ENCODE assay signal across 21 cellular contexts in the genomic region with DNA sequence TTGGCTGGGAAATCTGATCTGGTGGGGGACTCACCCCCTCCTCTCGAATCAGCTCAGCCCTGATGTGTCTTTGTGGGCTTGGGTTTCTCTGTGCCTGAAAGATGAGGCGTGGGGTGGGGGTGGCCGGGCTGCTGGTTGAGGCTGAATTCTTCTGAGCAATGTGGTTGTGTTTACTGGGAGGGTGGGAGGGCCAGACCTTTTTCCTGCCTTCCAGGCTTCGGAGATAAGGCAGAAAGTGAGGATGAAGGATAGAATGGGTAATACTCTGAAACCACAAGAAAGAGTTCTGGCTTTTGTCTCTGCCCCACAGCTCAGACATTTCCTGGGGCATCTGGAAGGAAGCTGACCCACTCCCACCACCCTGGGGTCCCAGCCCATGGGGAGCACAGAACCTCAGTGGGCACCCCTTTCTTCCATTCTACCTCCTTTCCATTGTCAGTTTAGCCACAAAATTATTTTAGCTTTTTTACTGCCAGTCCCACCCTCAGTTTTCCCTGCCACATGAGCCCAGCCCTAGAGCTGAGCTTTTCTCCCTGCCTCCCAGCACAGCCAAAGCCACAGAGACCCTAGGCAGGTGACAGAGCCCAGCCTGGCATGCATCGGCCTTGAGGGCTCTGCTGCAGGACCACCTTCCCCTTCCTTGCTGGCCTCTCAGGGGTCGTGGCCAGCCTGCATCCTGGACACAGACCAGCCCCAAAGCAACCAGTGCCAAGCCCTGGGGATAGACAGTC. TPM values are rescaled to one million over a fixed set of nuclear protein-coding genes. Genes with fewer than 3 reads are reported as not detected.
DNase-seq lines count a peak whose midpoint lies in the region; ATAC-seq, FAIRE-seq and TF ChIP-seq lines count a peak whose summit lies in the region.
"Had no signal": no experiment of that assay in that cellular context is flagged by ENCODE, and none has a peak within 500 bp of the region (broad histone marks: within the 10 kb centered on the region; RNA-seq: fewer than 3 reads in every experiment).

No MANE protein-coding gene starts in this region.

- H3K9ac ChIP-seq in GM12878 (ENCODE audit: control insufficient read depth, insufficient read depth, low read length), result no peak overlapping the region
- H3K9ac ChIP-seq: parathyroid adenoma had no signal

- peak; percentile 15; the same call in 1 of the 2 replicates for TF ChIP-seq POLR2A in GM12878 (IDR thresholded peaks at IDR 0.05; ENCODE audit: low read depth, low read length)

- no peak for TF ChIP-seq CTCF in GM12878 (IDR thresholded peaks at IDR 0.05 in 2 of 3, conservative IDR thresholded peaks at IDR 0.05 in 1 of 3; ENCODE audit: control insufficient read depth in 2 of 3, extremely low read depth in 1 of 3, insufficient read depth in 1 of 3, low read depth in 3 of 3, low read length in 3 of 3)
- no peak for TF ChIP-seq CTCF in nephron (IDR thresholded peaks at IDR 0.05; ENCODE audit: unreplicated experiment in 3 of 3)
- no peak for TF ChIP-seq CTCF in lower lobe of right lung (IDR thresholded peaks at IDR 0.05)

- H3K4me2 ChIP-seq in GM12878 (ENCODE audit: control insufficient read depth, insufficient read depth), result no peak overlapping the region

- BruUV-seq in GM12878 (replicated peaks; lab: Mats Ljungman, UMichigan), result no TSS peak

- no peaks in the 10 kb centered on the region for H3K9me3 Mint-ChIP-seq in nephron
- H3K9me3 Mint-ChIP-seq: activated CD4-positive, alpha-beta memory T cell treated with anti-CD3 and anti-CD28 coated beads, Interleukin-2, amount 10 ng/mL, durations not matched to agents 7 days and 5 days; CD4-positive, CD25-positive, alpha-beta regulatory T cell; natural killer cell had no signal

- no peak for TF ChIP-seq EP300 in GM12878 (IDR thresholded peaks at IDR 0.05; ENCODE audit: borderline replicate concordance in 1 of 2, control insufficient read depth in 1 of 2, low read depth in 2 of 2, low read length in 2 of 2)

- no peaks in the 10 kb centered on the region for H3K4me1 ChIP-seq in GM12878 (ENCODE audit: control insufficient read depth, insufficient read depth, low read length)
- H3K4me1 ChIP-seq in lower lobe of right lung, result peaks cover 3% of the 10 kb centered on the region

- H3K36me3 Mint-ChIP-seq in nephron (ENCODE audit: low read depth), result peaks cover 50% of the 10 kb centered on the region

- no peaks in the 10 kb centered on the region for H3K79me2 ChIP-seq in GM12878 (ENCODE audit: control insufficient read depth, insufficient read depth, low read length)
- H3K79me2 ChIP-seq: parathyroid adenoma had no signal

- H3K4me3 ChIP-seq in GM12878 (no peak overlapping the region), lower lobe of right lung (no peak overlapping the region)
- H3K4me3 ChIP-seq: sigmoid colon, uterus had no signal

- no peak overlapping the region for H2AFZ ChIP-seq in GM12878 (ENCODE audit: control insufficient read depth, low read depth, low read length)
- H2AFZ ChIP-seq: parathyroid adenoma had no signal

- CTCF ChIA-PET in GM12878 (lab: Yijun Ruan, JAX), result interaction anchor here (0.7 to 6.9 kb wide), 22 partner anchors 9 to 349 kb away, joined by 3 to 57 read pairs (median 5); a partner anchor contains a TSS

- 0 out of 2 replicates have a peak, but pooled peaks cover 4% of the 10 kb centered on the region for H4K20me1 ChIP-seq in GM12878 (ENCODE audit: control insufficient read depth, insufficient read depth)

- H3K27me3 ChIP-seq in GM12878 (replicated peaks in 1 of 2; ENCODE audit: control insufficient read depth in 2 of 2, insufficient read depth in 2 of 2, low read length in 1 of 2), result no peaks in the 10 kb centered on the region
- H3K27me3 ChIP-seq in lower lobe of right lung (ENCODE audit: low read depth), result no peaks in the 10 kb centered on the region
- H3K27me3 ChIP-seq: sigmoid colon, uterus had no signal

- RAD21 ChIA-PET in GM12878 (lab: Charles Lee; ENCODE audit: unreplicated experiment), result interaction anchor here (1.0 to 1.1 kb wide), 2 partner anchors 30 kb away, joined by 3 to 9 read pairs; no protein-coding TSS in a partner anchor

- no peak for TF ChIP-seq RAD21 in GM12878 (IDR thresholded peaks at IDR 0.05; ENCODE audit: insufficient read depth, low read depth, low read length)

- SMC1A ChIA-PET in GM12878 (lab: Charles Lee; ENCODE audit: uncharacterized antibody, unreplicated experiment), result interaction anchor here (1.3 to 1.6 kb wide), 3 partner anchors 28 to 74 kb away, joined by 4 to 10 read pairs (median 5); a partner anchor contains a TSS

- ATAC-seq in GM12878 (no peak), lower lobe of right lung (no peak)

- intact Hi-C loops in GM12878 (cut with micrococcal nuclease; ENCODE audit: unreplicated experiment) (no loop called here), lower lobe of right lung (cut with DNase I) (no loop called here)

- H3K9me3 ChIP-seq in GM12878 (replicated peaks; ENCODE audit: control insufficient read depth, insufficient read depth, low read length) (no peaks in the 10 kb centered on the region), lower lobe of right lung (no peaks in the 10 kb centered on the region)
- H3K9me3 ChIP-seq: sigmoid colon, uterus had no signal

- WGBS in GM12878 (ENCODE audit: insufficient coverage, insufficient replicate concordance, low lambda C conversion rate, missing lambda C conversion rate), result 75% methylated on average over 6 of the region's 6 CpGs

- H3K27me3 Mint-ChIP-seq in nephron (ENCODE audit: low read depth), result peaks cover 12% of the 10 kb centered on the region
- H3K27me3 Mint-ChIP-seq: activated CD4-positive, alpha-beta memory T cell treated with anti-CD3 and anti-CD28 coated beads, Interleukin-2, amount 10 ng/mL, durations not matched to agents 7 days and 5 days; CD4-positive, CD25-positive, alpha-beta regulatory T cell had no signal

- POLR2A ChIA-PET in GM12878 (lab: Charles Lee), result interaction anchor here (1.0 to 1.4 kb wide), 3 partner anchors 14 to 48 kb away, joined by 3 to 4 read pairs (median 3); no protein-coding TSS in a partner anchor

- no peak overlapping the region for H3K27ac ChIP-seq in GM12878 (ENCODE audit: control insufficient read depth, insufficient read depth)
- H3K27ac ChIP-seq in lower lobe of right lung, result no peak overlapping the region
- H3K27ac ChIP-seq: parathyroid adenoma, sigmoid colon, uterus had no signal

- in situ Hi-C loops in GM12878 (cut with MboI), result no loop called here

- H3K36me3 ChIP-seq in GM12878 (ENCODE audit: control insufficient read depth in 2 of 2, insufficient read depth in 2 of 2, low read length in 1 of 2) (peaks cover 5 to 18% of the 10 kb centered on the region in 2 experiments), lower lobe of right lung (peaks cover 47% of the 10 kb centered on the region)
- H3K36me3 ChIP-seq: uterus had no signal

- peak overlapping the region in 2 of 3 experiments; percentile 9 to 31 for H3K27ac Mint-ChIP-seq in nephron
- H3K27ac Mint-ChIP-seq: activated CD4-positive, alpha-beta memory T cell treated with anti-CD3 and anti-CD28 coated beads, Interleukin-2, amount 10 ng/mL, durations not matched to agents 7 days and 5 days had no signal

- DNase-seq in CMK (ENCODE audit: low read depth) (peak; percentile 73), OCI-M1 (lab: John Stamatoyannopoulos, UW) (peak; percentile 84), GM12878 (ENCODE audit: low read depth, low spot score) (no peak), NCI-H526 (lab: John Stamatoyannopoulos, UW) (no peak), NCI-H446 treated with DMSO at 0.1 percent for 48 hours (lab: John Stamatoyannopoulos, UW) (no peak), amygdala (lab: John Stamatoyannopoulos, UW) (no peak), lower lobe of right lung (no peak)
- DNase-seq: midbrain, NCI-H1048, sigmoid colon, T1000 had no signal

- peak overlapping the region in 1 of 3 experiments; percentile 19 for H3K4me3 Mint-ChIP-seq in nephron
- H3K4me3 Mint-ChIP-seq: activated CD4-positive, alpha-beta memory T cell treated with anti-CD3 and anti-CD28 coated beads, Interleukin-2, amount 10 ng/mL, durations not matched to agents 7 days and 5 days; CD4-positive, CD25-positive, alpha-beta regulatory T cell; natural killer cell had no signal

- peaks cover 31% of the 10 kb centered on the region for H3K4me1 Mint-ChIP-seq in nephron

- FAIRE-seq in GM12878 (lab: Jason Lieb, UNC), result no peak

RNA-seq across cellular contexts. Expression of a gene that starts 11.2 kb away (rescaled TPM):
- not detected in 2 replicates for total RNA-seq in GM12878 (2013; cell fraction: nucleolus; rRNA removed)
- total RNA-seq in GM12878 (2014; rRNA removed) (not detected in 2 replicates), GM12878 (2014; rRNA removed; fragmentation: Illumina TruSeq; extraction: Trizol) (not detected in 2 replicates), GM12878 (2021) (not detected in 2 replicates), lower lobe of right lung (not detected)
- not detected for polyA plus RNA-seq in GM12878 (2011; ENCODE audit: low read depth)
- polyA plus RNA-seq in GM12878 (2011; rRNA removed) (not detected in 2 replicates), GM12878 (2014; fragmentation: Illumina TruSeq; extraction: Trizol) (not detected in 2 replicates), GM12878 (2014; fragmentation: Nextera tagmentation; extraction: Ambion mirVana) (not detected), GM12878 (2014; rRNA removed) (not detected in 2 replicates), GM12878 (2016; fragmentation: Nextera tagmentation; extraction: Ambion mirVana) (not detected)
- polyA plus RNA-seq in GM12878 (2011; cell fraction: cytosol; rRNA removed), result not detected in 2 replicates
- not detected in 2 replicates for polyA plus RNA-seq in GM12878 (2011; cell fraction: nucleus; rRNA removed)
- not detected in 2 replicates for polyA plus RNA-seq in GM12878 (2012)
- polyA minus RNA-seq in GM12878 (2011; rRNA and poly(A)+ RNA removed), result not detected in 2 replicates
- polyA minus RNA-seq in GM12878 (2011; cell fraction: cytosol; rRNA and poly(A)+ RNA removed), result not detected in 2 replicates
- not detected in 2 replicates for polyA minus RNA-seq in GM12878 (2011; cell fraction: nucleus; rRNA and poly(A)+ RNA removed)
- total RNA-seq: activated CD4-positive, alpha-beta memory T cell treated with anti-CD3 and anti-CD28 coated beads, Interleukin-2, amount 10 ng/mL, durations not matched to agents 7 days and 5 days; CD4-positive, CD25-positive, alpha-beta regulatory T cell; dermis blood vessel endothelial cell; HT-29; left colon; natural killer cell; sigmoid colon; subcutaneous adipose tissue had no signal
- polyA plus RNA-seq: CD4-positive, CD25-positive, alpha-beta regulatory T cell had no signal

RNA-seq across cellular contexts. Expression of a gene that starts 24.9 kb away (rescaled TPM):
- 105 and 117 TPM in 2 replicates for total RNA-seq in GM12878 (2013; cell fraction: nucleolus; rRNA removed)
- 24.5 and 25.2 TPM in 2 replicates for total RNA-seq in GM12878 (2014; rRNA removed)
- 16.4 and 17.4 TPM in 2 replicates for total RNA-seq in GM12878 (2014; rRNA removed; fragmentation: Illumina TruSeq; extraction: Trizol)
- total RNA-seq in GM12878 (2021), result 22.5 and 25.5 TPM in 2 replicates
- polyA plus RNA-seq in GM12878 (2011; ENCODE audit: low read depth), result 14.6 TPM
- polyA plus RNA-seq in GM12878 (2011; rRNA removed), result 18.9 and 22.8 TPM in 2 replicates
- polyA plus RNA-seq in GM12878 (2011; cell fraction: cytosol; rRNA removed), result 17.8 and 25.1 TPM in 2 replicates
- polyA plus RNA-seq in GM12878 (2011; cell fraction: nucleus; rRNA removed), result 98.6 and 109 TPM in 2 replicates
- polyA plus RNA-seq in GM12878 (2012), result 15.6 and 16.4 TPM in 2 replicates
- 14.3 and 19.4 TPM in 2 replicates for polyA plus RNA-seq in GM12878 (2014; fragmentation: Illumina TruSeq; extraction: Trizol)
- polyA plus RNA-seq in GM12878 (2014; fragmentation: Nextera tagmentation; extraction: Ambion mirVana), result 1 to 10 TPM; 6.3 to 7.9 TPM
- polyA plus RNA-seq in GM12878 (2014; rRNA removed), result 23.7 and 26.6 TPM in 2 replicates
- 10 to 100 TPM; 16.5 to 16.7 TPM for polyA plus RNA-seq in GM12878 (2016; fragmentation: Nextera tagmentation; extraction: Ambion mirVana)
- 35.5 and 42.3 TPM in 2 replicates for polyA minus RNA-seq in GM12878 (2011; rRNA and poly(A)+ RNA removed)
- 9.8 and 15.5 TPM in 2 replicates for polyA minus RNA-seq in GM12878 (2011; cell fraction: cytosol; rRNA and poly(A)+ RNA removed)
- polyA minus RNA-seq in GM12878 (2011; cell fraction: nucleus; rRNA and poly(A)+ RNA removed), result 42.9 and 72.4 TPM in 2 replicates
- total RNA-seq in lower lobe of right lung, result 36.5 TPM

RNA-seq across cellular contexts. Expression of a gene that starts 52.9 kb away (rescaled TPM):
- not detected in 2 replicates for total RNA-seq in GM12878 (2013; cell fraction: nucleolus; rRNA removed)
- total RNA-seq in GM12878 (2014; rRNA removed), result not detected in 2 replicates
- total RNA-seq in GM12878 (2014; rRNA removed; fragmentation: Illumina TruSeq; extraction: Trizol), result not detected in 2 replicates
- total RNA-seq in GM12878 (2021), result 0.15 TPM in 1 of 2 replicates, not detected in the other
- not detected for polyA plus RNA-seq in GM12878 (2011; ENCODE audit: low read depth)
- polyA plus RNA-seq in GM12878 (2011; rRNA removed), result not detected in 2 replicates
- not detected in 2 replicates for polyA plus RNA-seq in GM12878 (2011; cell fraction: cytosol; rRNA removed)
- not detected in 2 replicates for polyA plus RNA-seq in GM12878 (2011; cell fraction: nucleus; rRNA removed)
- not detected in 2 replicates for polyA plus RNA-seq in GM12878 (2012)
- not detected in 2 replicates for polyA plus RNA-seq in GM12878 (2014; fragmentation: Illumina TruSeq; extraction: Trizol)
- not detected for polyA plus RNA-seq in GM12878 (2014; fragmentation: Nextera tagmentation; extraction: Ambion mirVana)
- 0.06 TPM in 1 of 2 replicates, not detected in the other for polyA plus RNA-seq in GM12878 (2014; rRNA removed)
- polyA plus RNA-seq in GM12878 (2016; fragmentation: Nextera tagmentation; extraction: Ambion mirVana), result not detected
- polyA minus RNA-seq in GM12878 (2011; rRNA and poly(A)+ RNA removed), result not detected in 2 replicates
- not detected in 2 replicates for polyA minus RNA-seq in GM12878 (2011; cell fraction: cytosol; rRNA and poly(A)+ RNA removed)
- polyA minus RNA-seq in GM12878 (2011; cell fraction: nucleus; rRNA and poly(A)+ RNA removed), result not detected in 2 replicates
- not detected for total RNA-seq in lower lobe of right lung
- total RNA-seq: activated CD4-positive, alpha-beta memory T cell treated with anti-CD3 and anti-CD28 coated beads, Interleukin-2, amount 10 ng/mL, durations not matched to agents 7 days and 5 days; CD4-positive, CD25-positive, alpha-beta regulatory T cell; dermis blood vessel endothelial cell; HT-29; left colon; natural killer cell; uterus had no signal
- polyA plus RNA-seq: CD4-positive, CD25-positive, alpha-beta regulatory T cell had no signal

Comparison
In these comparisons a context has a peak if more than half of its experiments do, and no peak if none do; other contexts are left out.
1. DNase-seq: peak in CMK (single experiment) and OCI-M1 (single experiment); none in GM12878 (single experiment), NCI-H526 (0 of 2), NCI-H446 treated with DMSO at 0.1 percent for 48 hours (single experiment), amygdala (0 of 56) and lower lobe of right lung (single experiment).